Comparison of ENCODE assay signal across 8 cellular contexts in the genomic region with DNA sequence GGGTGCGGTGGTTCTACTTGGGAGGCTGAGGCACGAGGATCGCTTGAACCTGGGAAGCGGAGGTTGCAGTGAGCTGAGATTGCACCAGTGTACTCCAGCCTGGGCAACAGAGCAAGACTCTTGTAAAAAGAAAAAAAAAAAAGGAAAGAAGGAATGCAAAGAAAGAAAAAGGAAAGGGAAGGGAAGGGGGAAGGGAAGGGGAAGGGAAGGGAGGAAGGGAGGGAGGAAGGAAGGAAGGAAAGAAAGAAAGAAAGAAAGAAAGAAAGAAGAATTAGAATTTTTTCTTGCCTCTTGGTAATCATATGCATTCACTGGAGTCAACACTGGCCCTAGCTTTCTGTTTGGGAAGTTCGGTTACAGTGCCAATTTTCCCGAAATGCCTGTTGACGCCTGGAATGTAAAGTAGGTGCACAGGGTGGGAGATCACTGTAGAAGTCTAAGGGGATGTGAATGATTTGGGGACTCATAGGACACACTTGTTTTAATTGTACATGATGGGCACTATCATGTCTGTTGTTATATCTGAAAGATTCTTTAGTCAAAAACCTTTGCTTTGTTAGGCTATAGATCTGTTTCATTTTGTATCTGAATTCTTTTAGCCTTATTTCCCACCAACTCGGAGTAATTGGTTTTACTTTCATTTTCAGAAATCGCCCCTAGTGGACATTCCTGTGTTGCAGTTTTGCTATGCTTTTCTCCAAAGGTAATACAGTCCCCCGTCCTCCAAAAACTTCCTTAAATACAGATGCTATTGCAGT. TPM values are rescaled to one million over a fixed set of nuclear protein-coding genes. Genes with fewer than 3 reads are reported as not detected.
DNase-seq lines count a peak whose midpoint lies in the region; ATAC-seq, FAIRE-seq and TF ChIP-seq lines count a peak whose summit lies in the region.

No MANE protein-coding gene starts in this region.

- ATAC-seq in activated CD8-positive, alpha-beta T cell treated with anti-CD3 and anti-CD28 coated beads for 36 hours = peak; percentile 86
- ATAC-seq in esophagus mucosa (peak; percentile 59), naive B cell (ENCODE audit: low read depth in 2 of 2) (peak; percentile 33 to 45), HG02870 (IDR thresholded peaks at IDR 0.05; ENCODE audit: unreplicated experiment) (no peak)

- CTCF ChIA-PET in activated CD8-positive, alpha-beta T cell treated with anti-CD3 and anti-CD28 coated beads for 36 hours (lab: Charles Lee) = interaction anchor here (0.9 to 1.5 kb wide), 10 partner anchors 14 to 87 kb away, joined by 3 to 6 read pairs (median 3); no protein-coding TSS in a partner anchor

- no peaks in the 10 kb centered on the region for H3K27me3 Mint-ChIP-seq in activated CD8-positive, alpha-beta T cell treated with anti-CD3 and anti-CD28 coated beads for 36 hours
- H3K27me3 Mint-ChIP-seq in naive B cell (no peaks in the 10 kb centered on the region), type B pancreatic cell (no peaks in the 10 kb centered on the region)

- intact Hi-C loops in activated CD8-positive, alpha-beta T cell treated with anti-CD3 and anti-CD28 coated beads for 36 hours (cut with micrococcal nuclease) = no loop called here

- peak overlapping the region; percentile 73 for H3K27ac Mint-ChIP-seq in activated CD8-positive, alpha-beta T cell treated with anti-CD3 and anti-CD28 coated beads for 36 hours
- H3K27ac Mint-ChIP-seq in naive B cell = peak overlapping the region; percentile 68 to 95 (median 88)
- H3K27ac Mint-ChIP-seq in type B pancreatic cell = peak overlapping the region; percentile 17

- POLR2A ChIA-PET in activated CD8-positive, alpha-beta T cell treated with anti-CD3 and anti-CD28 coated beads for 36 hours (lab: Charles Lee) = interaction anchor here (1.6 kb wide), 1 partner anchor 10 kb away, joined by 3 read pairs; no protein-coding TSS in a partner anchor

- peak; percentile 51 for TF ChIP-seq CTCF in D721Med (IDR thresholded peaks at IDR 0.05; ENCODE audit: insufficient read depth, missing control alignments)
- TF ChIP-seq CTCF in activated CD8-positive, alpha-beta T cell treated with anti-CD3 and anti-CD28 coated beads for 36 hours (IDR thresholded peaks at IDR 0.05) = peak; percentile 80
- peak; percentile 86 for TF ChIP-seq CTCF in type B pancreatic cell (conservative IDR thresholded peaks at IDR 0.05)

- H3K36me3 ChIP-seq in HAP-1 (replicated peaks) = peaks cover 4% of the 10 kb centered on the region; the same call in 1 of the 2 replicates

- no peaks in the 10 kb centered on the region for H3K9me3 Mint-ChIP-seq in activated CD8-positive, alpha-beta T cell treated with anti-CD3 and anti-CD28 coated beads for 36 hours
- peaks cover 0 to 5% (median 0%) of the 10 kb centered on the region in 7 donors for H3K9me3 Mint-ChIP-seq in naive B cell
- no peaks in the 10 kb centered on the region for H3K9me3 Mint-ChIP-seq in type B pancreatic cell

- H3K4me1 Mint-ChIP-seq in activated CD8-positive, alpha-beta T cell treated with anti-CD3 and anti-CD28 coated beads for 36 hours (ENCODE audit: low read depth) = peaks cover 14% of the 10 kb centered on the region
- H3K4me1 Mint-ChIP-seq in naive B cell (peaks cover 49 to 94% (median 73%) of the 10 kb centered on the region in 3 donors), type B pancreatic cell (ENCODE audit: unreplicated experiment) (peaks cover 11% of the 10 kb centered on the region)

- H3K36me3 Mint-ChIP-seq in activated CD8-positive, alpha-beta T cell treated with anti-CD3 and anti-CD28 coated beads for 36 hours (ENCODE audit: low read depth) = peaks cover 7% of the 10 kb centered on the region
- peaks cover 15 to 38% of the 10 kb centered on the region in 2 donors for H3K36me3 Mint-ChIP-seq in naive B cell
- H3K36me3 Mint-ChIP-seq in type B pancreatic cell = peaks cover 25% of the 10 kb centered on the region

- in situ Hi-C loops in HAP-1 (cut with MboI; ENCODE audit: low sequenced_read_pairs) = no loop called here

- H3K27me3 ChIP-seq in HAP-1 (ENCODE audit: low read depth) = no peaks in the 10 kb centered on the region

- no peak for DNase-seq in D721Med (ENCODE audit: insufficient read length, low spot score)
- peak; percentile 67 to 68 for DNase-seq in HAP-1 (ENCODE audit: low spot score in 2 of 2)
- DNase-seq in NCI-H69 (lab: John Stamatoyannopoulos, UW) = peak; percentile 45
- peak; percentile 58 for DNase-seq in activated CD8-positive, alpha-beta T cell treated with anti-CD3 and anti-CD28 coated beads for 36 hours
- DNase-seq in naive B cell = peak; percentile 57
- no peak for DNase-seq in type B pancreatic cell (ENCODE audit: extremely low spot score, unreplicated experiment)

- no peaks in the 10 kb centered on the region for H3K9me3 ChIP-seq in HAP-1

- no peak for FAIRE-seq in D721Med (lab: Jason Lieb, UNC)

- H3K4me1 ChIP-seq in HAP-1 = no peaks in the 10 kb centered on the region

- H3K4me3 Mint-ChIP-seq in activated CD8-positive, alpha-beta T cell treated with anti-CD3 and anti-CD28 coated beads for 36 hours = peak overlapping the region; percentile 69
- H3K4me3 Mint-ChIP-seq in naive B cell = peak overlapping the region; percentile 72 to 90 (median 85)
- H3K4me3 Mint-ChIP-seq in type B pancreatic cell = peak overlapping the region; percentile 78

- H3K4me3 ChIP-seq in HAP-1 = peak overlapping the region; percentile 24

RNA-seq across cellular contexts. Expression of a gene that starts 59.8 kb away (rescaled TPM):
- 10 to 100 TPM; 20.4 to 20.7 TPM for total RNA-seq in activated CD8-positive, alpha-beta T cell treated with anti-CD3 and anti-CD28 coated beads for 36 hours
- 28.8 TPM for total RNA-seq in esophagus mucosa
- 10 to 100 TPM; 20.6 to 59.6 (median 39.8) TPM for polyA plus RNA-seq in naive B cell (ENCODE audit: low read depth in 6 of 6)
- total RNA-seq in type B pancreatic cell (ENCODE audit: low replicate concordance) = 23.6 and 26.9 TPM in 2 replicates

Comparison
In these comparisons a context has a peak if more than half of its experiments do, and no peak if none do; other contexts are left out.
1. DNase-seq: peak in HAP-1 (2 of 2), NCI-H69 (single experiment), activated CD8-positive, alpha-beta T cell treated with anti-CD3 and anti-CD28 coated beads for 36 hours (single experiment) and naive B cell (single experiment); none in D721Med (single experiment) and type B pancreatic cell (single experiment).
2. H3K27ac Mint-ChIP-seq: peak in every context shown above with its lines; median percentile 88 in naive B cell; 73 in activated CD8-positive, alpha-beta T cell treated with anti-CD3 and anti-CD28 coated beads for 36 hours; 17 in type B pancreatic cell.
3. Peak in every context shown above with its lines, with median percentiles within 50 percentile points of each other: CTCF ChIP-seq and H3K4me3 Mint-ChIP-seq.